ENCODE assay signal across 8 cellular contexts in the genomic region with DNA sequence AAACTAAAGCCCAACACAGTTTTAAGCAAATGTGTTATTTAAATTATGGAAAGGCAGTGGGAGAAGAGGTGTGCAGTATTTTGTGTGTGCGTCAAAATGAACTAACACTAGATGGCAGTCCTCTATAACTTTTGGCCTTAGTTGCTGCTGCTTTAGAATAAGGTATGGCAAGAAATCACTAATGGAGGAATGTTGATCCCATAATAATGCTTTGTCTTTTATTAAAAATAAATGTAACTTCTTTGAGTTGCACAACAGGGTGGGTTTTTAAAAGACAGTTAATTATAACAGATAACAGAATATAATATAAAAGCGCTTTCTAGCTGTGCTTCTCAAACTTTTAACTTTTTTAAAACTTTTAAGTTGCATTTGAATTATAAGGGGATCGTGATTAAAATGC. TPM values are rescaled to one million over a fixed set of nuclear protein-coding genes. Genes with fewer than 3 reads are reported as not detected.
A peak's percentile ranks its signal among the peaks of the same experiment; 100 is the strongest.
DNase-seq lines count a peak whose midpoint lies in the region; ATAC-seq, FAIRE-seq and TF ChIP-seq lines count a peak whose summit lies in the region.

No MANE protein-coding gene starts in this region.

- H3K27ac Mint-ChIP-seq in CD14-positive monocyte (no peak overlapping the region), brain (peak overlapping the region in 1 of 5 experiments; percentile 13)

- H3K9me3 Mint-ChIP-seq in CD14-positive monocyte (peaks cover 0 to 6% (median 2%) of the 10 kb centered on the region in 7 donors), brain (peaks cover 0 to 3% (median 0%) of the 10 kb centered on the region in 5 experiments)

- TF ChIP-seq CTCF in CD14-positive monocyte (IDR thresholded peaks at IDR 0.05): peak; percentile 69
- peak; percentile 78 to 87 for TF ChIP-seq CTCF in brain (conservative IDR thresholded peaks at IDR 0.05)

- H3K4me3 Mint-ChIP-seq in CD14-positive monocyte (no peak overlapping the region), brain (no peak overlapping the region)

- no peak for DNase-seq in CD14-positive monocyte (ENCODE audit: low spot score)
- DNase-seq in GM18507 (ENCODE audit: extremely low spot score, insufficient read length, low read depth): no peak
- peak; percentile 61 for DNase-seq in NCI-H460 (ENCODE audit: extremely low read depth, low read depth)
- no peak for DNase-seq in left lobe of liver (ENCODE audit: low spot score)
- no peak for DNase-seq in T1000 (lab: John Stamatoyannopoulos, UW)
- DNase-seq in activated T-cell treated with anti-CD3 and anti-CD28 coated beads for 4 hours: no peak

- intact Hi-C loops in CD14-positive monocyte (cut with micrococcal nuclease): loop anchor here (5.0 kb wide), 1 partner anchor 747 kb away; no protein-coding TSS in a partner anchor

- H3K36me3 Mint-ChIP-seq in CD14-positive monocyte (peaks cover 0 to 3% of the 10 kb centered on the region in 2 donors), brain (peaks cover 10% of the 10 kb centered on the region)

- peaks cover 0 to 2% (median 0%) of the 10 kb centered on the region in 3 donors for H3K27me3 Mint-ChIP-seq in CD14-positive monocyte (ENCODE audit: low read depth in 3 of 3)
- no peaks in the 10 kb centered on the region for H3K27me3 Mint-ChIP-seq in brain

- peaks cover 4% of the 10 kb centered on the region for H3K4me1 Mint-ChIP-seq in CD14-positive monocyte
- H3K4me1 Mint-ChIP-seq in brain: peaks cover 8% of the 10 kb centered on the region

- FAIRE-seq in GM18507 (lab: Jason Lieb, UNC): peak; percentile 61

- ATAC-seq in HG03378 (IDR thresholded peaks at IDR 0.05; ENCODE audit: unreplicated experiment) (peak; percentile 81), left lobe of liver (peak; percentile 88)

RNA-seq across cellular contexts. Expression of gene BBS9, which starts 56.4 kb away (rescaled TPM):
- polyA plus RNA-seq in CD14-positive monocyte (1 to 10 TPM; 6.8 to 7.5 TPM), brain (ENCODE audit: insufficient read depth, low read depth, low replicate concordance) (15.8 TPM)
- total RNA-seq in NCI-H460 (2014; rRNA removed; shearing (Covaris generic)): 6.8 and 9.0 TPM in 2 replicates
- polyA plus RNA-seq in NCI-H460 (2014; cell fraction: nucleus; rRNA removed): 5.9 and 8.5 TPM in 2 replicates
- 6.3 TPM for total RNA-seq in left lobe of liver
